In genomic region chr17:7988750-7989178, GRCh38 we compare ENCODE assay signal across 1 cellular context.
TF ChIP-seq lines count a peak whose summit lies in the region.

No MANE protein-coding gene starts in this region.

TF ChIP-seq in A549, 52 proteins besides CTCF, POLR2A, EP300 and RAD21 (continued from another document):
- no peak for TF ChIP-seq REST (IDR thresholded peaks at IDR 0.05)
- no peak for TF ChIP-seq EHF (CRISPR knock-in tag; IDR thresholded peaks at IDR 0.05)
- peak; percentile 79 for TF ChIP-seq USF2 (IDR thresholded peaks at IDR 0.05)
- TF ChIP-seq FOXS1 (CRISPR knock-in tag; IDR thresholded peaks at IDR 0.05) = no peak
- TF ChIP-seq PBX3 (IDR thresholded peaks at IDR 0.05) = no peak
- TF ChIP-seq MAFK (IDR thresholded peaks at IDR 0.05; ENCODE audit: partially characterized antibody) = no peak
- TF ChIP-seq CHD4 (IDR thresholded peaks at IDR 0.05; ENCODE audit: borderline replicate concordance) = no peak
- TF ChIP-seq EHMT2 (IDR thresholded peaks at IDR 0.05; ENCODE audit: low read depth) = no peak
